20 cellular contexts compared by ENCODE assay signal in the genomic region with DNA sequence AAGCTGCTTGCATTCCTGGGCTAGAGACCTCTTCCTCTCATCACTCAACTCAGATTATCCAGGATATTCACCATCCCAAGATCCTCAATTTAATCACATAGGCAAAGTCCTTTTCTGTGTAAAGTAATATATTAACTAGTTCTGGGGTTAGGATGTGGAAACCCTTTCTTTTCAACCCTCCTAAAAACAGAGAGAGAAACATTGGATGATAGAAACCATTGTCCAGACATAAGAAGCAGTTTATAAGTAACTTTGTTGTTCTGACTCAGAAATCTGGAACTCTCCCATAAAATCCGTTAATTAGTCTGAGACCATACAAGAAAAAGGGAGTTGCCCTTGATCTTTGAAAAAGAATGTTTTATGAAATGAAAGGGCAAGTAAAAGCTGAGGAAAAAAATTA.
"Had no signal": no experiment of that assay in that cellular context is flagged by ENCODE, and none has a peak within 500 bp of the region (broad histone marks: within the 10 kb centered on the region; RNA-seq: fewer than 3 reads in every experiment).

No MANE protein-coding gene starts in this region.

- H3K4me1 ChIP-seq: ascending aorta, esophagus squamous epithelium, heart left ventricle, right lobe of liver, stomach, testis, upper lobe of left lung had no signal

- H3K4me3 ChIP-seq: ascending aorta, cardiac muscle cell, esophagus squamous epithelium, heart left ventricle, right lobe of liver, stomach, testis, upper lobe of left lung had no signal

- DNase-seq: activated CD4-positive, alpha-beta T cell treated with anti-CD3 and anti-CD28 coated beads, Interleukin-2, amount 50 U/mL, for 48 hours; activated CD4-positive, CD25-positive, alpha-beta regulatory T cell treated with anti-CD3 and anti-CD28 coated beads, Interleukin-2, amount 50 U/mL, for 72 hours; activated CD8-positive, alpha-beta memory T cell treated with anti-CD3 and anti-CD28 coated beads, Interleukin-2, amount 10 ng/mL, durations not matched to agents 7 days and 5 days; activated naive CD4-positive, alpha-beta T cell treated with anti-CD3 and anti-CD28 coated beads, Interleukin-2, amount 10 ng/mL, durations not matched to agents 7 days and 5 days; activated T-cell treated with anti-CD3 and anti-CD28 coated beads, Interleukin-2, amount 50 U/mL, for 1 hour; esophagus squamous epithelium; foreskin melanocyte; heart left ventricle; immature natural killer cell; occipital lobe; right lobe of liver; stomach; T-helper 1 cell; T1000; testis; upper lobe of left lung had no signal

- H3K9me3 ChIP-seq: ascending aorta, esophagus squamous epithelium, right lobe of liver, testis had no signal

- ATAC-seq: activated CD8-positive, alpha-beta memory T cell treated with anti-CD3 and anti-CD28 coated beads, Interleukin-2, amount 10 ng/mL, durations not matched to agents 7 days and 5 days; heart left ventricle; left lobe of liver; natural killer cell treated with Interleukin-12 subunit alpha and Interleukin-12 subunit beta and Interleukin-15 and Interleukin-18, amount 100 ng/mL, for 72 hours; right lobe of liver had no signal

- H3K27ac ChIP-seq: ascending aorta, cardiac muscle cell, esophagus squamous epithelium, heart left ventricle, right lobe of liver, stomach, testis, upper lobe of left lung had no signal

- H3K27me3 ChIP-seq: ascending aorta, cardiac muscle cell, esophagus squamous epithelium, heart left ventricle, right lobe of liver, stomach, testis, upper lobe of left lung had no signal

- H3K36me3 ChIP-seq: ascending aorta, cardiac muscle cell, esophagus squamous epithelium, heart left ventricle, right lobe of liver, stomach, upper lobe of left lung had no signal
